ENCODE assay signal across 8 cellular contexts in the genomic region with DNA sequence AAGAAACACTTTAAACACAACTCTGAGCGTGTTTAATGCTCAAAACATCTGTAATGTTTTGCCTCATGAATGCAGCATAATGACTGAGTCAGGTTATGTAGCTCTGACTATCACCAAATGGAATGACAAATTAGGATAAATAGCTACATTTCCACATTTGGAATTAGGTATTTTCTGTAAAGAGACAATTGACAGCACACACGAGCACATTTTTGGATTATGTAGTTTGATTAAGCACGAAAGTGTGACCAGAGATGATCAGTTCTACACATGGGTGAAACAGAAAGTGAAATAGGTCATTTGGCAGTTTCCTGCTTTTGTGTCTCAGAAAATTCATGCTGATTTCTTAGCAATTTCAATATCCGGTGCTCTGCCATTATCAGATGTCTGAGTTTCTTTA. TPM values are rescaled to one million over a fixed set of nuclear protein-coding genes. Genes with fewer than 3 reads are reported as not detected.
DNase-seq lines count a peak whose midpoint lies in the region; ATAC-seq and TF ChIP-seq lines count a peak whose summit lies in the region.

No MANE protein-coding gene starts in this region.

- H3K27me3 ChIP-seq in CD4-positive, alpha-beta memory T cell (ENCODE audit: insufficient read depth, low read length): no peaks in the 10 kb centered on the region
- no peaks in the 10 kb centered on the region for H3K27me3 ChIP-seq in left lung

- POLR2A ChIA-PET in CD4-positive, alpha-beta memory T cell (lab: Charles Lee; ENCODE audit: partially characterized antibody): interaction anchor here (0.9 to 3.0 kb wide), 7 partner anchors 10 to 32 kb away, joined by 3 to 21 read pairs (median 4); a partner anchor contains a TSS

- H3K4me3 Mint-ChIP-seq in CD4-positive, alpha-beta memory T cell: peak overlapping the region; percentile 61 to 85 (median 81)
- H3K4me3 Mint-ChIP-seq in activated naive CD8-positive, alpha-beta T cell treated with anti-CD3 and anti-CD28 coated beads, Interleukin-2, amount 50 U/mL, for 24 hours: peak overlapping the region; percentile 66

- H3K9me3 ChIP-seq in CD4-positive, alpha-beta memory T cell (ENCODE audit: control insufficient read depth in 1 of 2, low read length in 2 of 2): no peaks in the 10 kb centered on the region
- no peaks in the 10 kb centered on the region for H3K9me3 ChIP-seq in left lung

- peaks cover 42 to 62% (median 49%) of the 10 kb centered on the region in 4 donors for H3K4me1 Mint-ChIP-seq in CD4-positive, alpha-beta memory T cell
- peaks cover 55% of the 10 kb centered on the region for H3K4me1 Mint-ChIP-seq in activated naive CD8-positive, alpha-beta T cell treated with anti-CD3 and anti-CD28 coated beads, Interleukin-2, amount 50 U/mL, for 24 hours

- no peaks in the 10 kb centered on the region for H3K9me3 Mint-ChIP-seq in CD4-positive, alpha-beta memory T cell
- no peaks in the 10 kb centered on the region for H3K9me3 Mint-ChIP-seq in activated naive CD8-positive, alpha-beta T cell treated with anti-CD3 and anti-CD28 coated beads, Interleukin-2, amount 50 U/mL, for 24 hours

- no peaks in the 10 kb centered on the region for H3K27me3 Mint-ChIP-seq in CD4-positive, alpha-beta memory T cell
- no peaks in the 10 kb centered on the region for H3K27me3 Mint-ChIP-seq in activated naive CD8-positive, alpha-beta T cell treated with anti-CD3 and anti-CD28 coated beads, Interleukin-2, amount 50 U/mL, for 24 hours

- peaks cover 42 to 69% of the 10 kb centered on the region in 2 donors for H3K36me3 Mint-ChIP-seq in CD4-positive, alpha-beta memory T cell
- H3K36me3 Mint-ChIP-seq in activated naive CD8-positive, alpha-beta T cell treated with anti-CD3 and anti-CD28 coated beads, Interleukin-2, amount 50 U/mL, for 24 hours (ENCODE audit: low read depth): peaks cover 53% of the 10 kb centered on the region

- ATAC-seq in GM19351 (IDR thresholded peaks at IDR 0.05; ENCODE audit: unreplicated experiment) (peak; percentile 80), HG03196 (IDR thresholded peaks at IDR 0.05; ENCODE audit: unreplicated experiment) (peak; percentile 87), left lung (no peak)
- peak; percentile 64 for ATAC-seq in activated naive CD8-positive, alpha-beta T cell treated with anti-CD3 and anti-CD28 coated beads, Interleukin-2, amount 50 U/mL, for 24 hours

- CTCF ChIA-PET in CD4-positive, alpha-beta memory T cell (lab: Charles Lee; ENCODE audit: partially characterized antibody): interaction anchor here (0.7 to 2.7 kb wide), 10 partner anchors 8 to 89 kb away, joined by 3 to 15 read pairs (median 4); no protein-coding TSS in a partner anchor

- peaks cover 42% of the 10 kb centered on the region for H3K4me1 ChIP-seq in CD4-positive, alpha-beta memory T cell (ENCODE audit: insufficient read depth, low read length)
- peaks cover 7 to 16% of the 10 kb centered on the region in 2 donors for H3K4me1 ChIP-seq in left lung

- intact Hi-C loops in CD4-positive, alpha-beta memory T cell (cut with micrococcal nuclease): loop anchor here (1.0 to 5.0 kb wide), 3 partner anchors 21 to 643 kb away; a partner anchor contains a TSS
- intact Hi-C loops in left lung (cut with DNase I): loop anchor here in 1 of 2 donors (10.0 kb wide), 1 partner anchor 81 kb away; no protein-coding TSS in a partner anchor

- H3K27ac ChIP-seq in CD4-positive, alpha-beta memory T cell (ENCODE audit: low read depth, low read length): peak overlapping the region; percentile 51
- peak overlapping the region in 1 of 2 donors; percentile 21 for H3K27ac ChIP-seq in left lung

- DNase-seq in CD4-positive, alpha-beta memory T cell: peak in 4 of 5 donors; percentile 50 to 65 (median 56)
- DNase-seq in activated naive CD8-positive, alpha-beta T cell treated with anti-CD3 and anti-CD28 coated beads, Interleukin-2, amount 50 U/mL, for 24 hours: no peak
- DNase-seq in T1000 (lab: John Stamatoyannopoulos, UW) (no peak), superior temporal gyrus (ENCODE audit: extremely low spot score) (no peak), left lung (no peak)
- no peak for DNase-seq in activated CD4-positive, alpha-beta T cell treated with anti-CD3 and anti-CD28 coated beads, Interleukin-2, amount 50 U/mL, for 1 hour

- peaks cover 33% of the 10 kb centered on the region for H3K36me3 ChIP-seq in CD4-positive, alpha-beta memory T cell (ENCODE audit: insufficient read depth, low read length)
- peaks cover 0 to 69% of the 10 kb centered on the region in 2 donors for H3K36me3 ChIP-seq in left lung

- peak overlapping the region; percentile 82 to 98 (median 94) for H3K27ac Mint-ChIP-seq in CD4-positive, alpha-beta memory T cell
- H3K27ac Mint-ChIP-seq in activated naive CD8-positive, alpha-beta T cell treated with anti-CD3 and anti-CD28 coated beads, Interleukin-2, amount 50 U/mL, for 24 hours: peak overlapping the region; percentile 92

- peak overlapping the region; percentile 3 to 80 for H3K4me3 ChIP-seq in CD4-positive, alpha-beta memory T cell (ENCODE audit: low read length in 2 of 2)
- no peak overlapping the region for H3K4me3 ChIP-seq in left lung

- TF ChIP-seq CTCF in left lung (IDR thresholded peaks at IDR 0.05): no peak

RNA-seq across cellular contexts. Expression of a gene that starts 29.0 kb away (rescaled TPM):
- 10 to 100 TPM; 74.3 to 83.9 TPM for total RNA-seq in CD4-positive, alpha-beta memory T cell
- 10 to 100 TPM; 13.3 to 28.7 TPM for polyA plus RNA-seq in CD4-positive, alpha-beta memory T cell
- total RNA-seq in left lung: 10 to 100 TPM; 33.1 to 47.2 TPM

Comparison
In these comparisons a context has a peak if more than half of its experiments do, and no peak if none do; other contexts are left out.
1. DNase-seq: peak in CD4-positive, alpha-beta memory T cell (4 of 5); none in activated naive CD8-positive, alpha-beta T cell treated with anti-CD3 and anti-CD28 coated beads, Interleukin-2, amount 50 U/mL, for 24 hours (single experiment), T1000 (single experiment), superior temporal gyrus (single experiment), left lung (0 of 2) and activated CD4-positive, alpha-beta T cell treated with anti-CD3 and anti-CD28 coated beads, Interleukin-2, amount 50 U/mL, for 1 hour (single experiment).
2. H3K4me3 ChIP-seq: peak in CD4-positive, alpha-beta memory T cell (2 of 2); none in left lung (0 of 2).